ENCODE assay signal across 14 cellular contexts in the genomic region with DNA sequence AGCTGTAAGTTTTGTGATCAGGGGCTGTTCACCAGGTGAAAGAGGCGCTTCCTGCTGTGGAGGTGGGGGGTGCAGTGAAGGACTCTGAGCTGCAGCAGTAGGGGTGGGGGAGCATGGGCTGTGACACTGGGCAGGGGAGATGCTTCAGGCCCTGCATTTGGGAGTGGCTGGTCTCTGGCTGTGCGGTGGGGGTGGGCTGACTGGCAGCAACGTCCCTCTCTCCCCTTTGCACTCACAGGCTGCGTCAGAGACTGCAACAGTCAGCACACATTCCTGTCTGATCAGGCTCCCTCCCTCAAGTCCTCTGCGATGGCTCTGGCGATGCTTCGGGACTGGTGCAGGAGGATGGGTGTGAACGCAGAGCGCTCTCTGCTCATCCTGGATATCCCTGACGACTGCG. TPM values are rescaled to one million over a fixed set of nuclear protein-coding genes. Genes with fewer than 3 reads are reported as not detected.
"Had no signal": no experiment of that assay in that cellular context is flagged by ENCODE, and none has a peak within 500 bp of the region (broad histone marks: within the 10 kb centered on the region; RNA-seq: fewer than 3 reads in every experiment).

No MANE protein-coding gene starts in this region.

RNA-seq across cellular contexts. Expression of a gene that starts 27.8 kb away (rescaled TPM):
- total RNA-seq: osteocyte had no signal

RNA-seq across cellular contexts. Expression of a gene that starts 34.6 kb away (rescaled TPM):
- total RNA-seq: natural killer cell treated with Interleukin-12 subunit alpha and Interleukin-12 subunit beta and Interleukin-15 and Interleukin-18, amount 100 ng/mL, for 72 hours; neural crest cell; omental fat pad; osteocyte; pancreas; posterior vena cava; pulmonary artery endothelial cell; right atrium auricular region; sciatic nerve; smooth muscle cell; suprapubic skin; transverse colon; upper lobe of right lung; urinary bladder had no signal
- polyA plus RNA-seq: pancreas, smooth muscle cell had no signal
